In genomic region chr20:13567663-13568062, GRCh38 we compare ENCODE assay signal across 20 cellular contexts.
A peak's percentile ranks its signal among the peaks of the same experiment; 100 is the strongest.
DNase-seq lines count a peak whose midpoint lies in the region; ATAC-seq, FAIRE-seq and TF ChIP-seq lines count a peak whose summit lies in the region.
"Had no signal": no experiment of that assay in that cellular context is flagged by ENCODE, and none has a peak within 500 bp of the region (broad histone marks: within the 10 kb centered on the region; RNA-seq: fewer than 3 reads in every experiment).

No MANE protein-coding gene starts in this region.

- no peaks in the 10 kb centered on the region for H3K36me3 ChIP-seq in gastrocnemius medialis
- H3K36me3 ChIP-seq: MG63 had no signal

- no peaks in the 10 kb centered on the region for H3K9me3 ChIP-seq in gastrocnemius medialis
- H3K9me3 ChIP-seq: MG63 had no signal

- no peak for TF ChIP-seq CTCF in gastrocnemius medialis (IDR thresholded peaks at IDR 0.05 in 4 of 5, conservative IDR thresholded peaks at IDR 0.05 in 1 of 5)

- DNase-seq in Right ventricle myocardium superior (no peak), left cardiac atrium (no peak), NCI-H2171 treated with DMSO at 0.1 percent for 48 hours (lab: John Stamatoyannopoulos, UW) (peak; percentile 91), cerebellum (ENCODE audit: low spot score) (peak; percentile 6), gastrocnemius medialis (peak; percentile 6 to 12), GM12892 (ENCODE audit: insufficient read length) (no peak), T-helper 9 cell (no peak), HT-29 (ENCODE audit: low spot score) (no peak)
- DNase-seq: CD4-positive, alpha-beta memory T cell; HFFc6; MG63; NCI-H1417; NCI-H1930; NCI-H2227 treated with DMSO at 0.1 percent for 48 hours; NCI-H524 treated with DMSO at 0.1 percent for 48 hours had no signal

- ATAC-seq in Right ventricle myocardium superior (ENCODE audit: poor library complexity) (peak; percentile 25), left cardiac atrium (no peak), gastrocnemius medialis (peak in 1 of 2 donors; percentile 90)

- no peak for TF ChIP-seq POLR2A in gastrocnemius medialis (IDR thresholded peaks at IDR 0.05)
- no peak for TF ChIP-seq POLR2A in GM12892 (IDR thresholded peaks at IDR 0.05; ENCODE audit: low read depth, low read length)

- no peaks in the 10 kb centered on the region for H3K27me3 ChIP-seq in gastrocnemius medialis
- H3K27me3 ChIP-seq: MG63 had no signal

- intact Hi-C loops in Right ventricle myocardium superior (cut with DNase I): no loop called here
- intact Hi-C loops in left cardiac atrium (cut with DNase I): no loop called here
- intact Hi-C loops in gastrocnemius medialis (cut with DNase I; ENCODE audit: low total_unique reads): no loop called here

- H3K4me1 ChIP-seq in gastrocnemius medialis: peaks cover 8 to 16% of the 10 kb centered on the region in 2 donors

- in situ Hi-C loops in gastrocnemius medialis (cut with MboI; ENCODE audit: low sequenced_read_pairs in 4 of 4): loop anchor here in 1 of 4 donors (25.0 kb wide), 1 partner anchor 455 kb away; no protein-coding TSS in a partner anchor

- peak overlapping the region in 1 of 4 donors; percentile 8 for H3K27ac ChIP-seq in gastrocnemius medialis
- H3K27ac ChIP-seq: HL-60, KMS-11, RWPE1, SK-N-MC had no signal

- no peak for FAIRE-seq in GM12892 (lab: Jason Lieb, UNC)
- FAIRE-seq: H1 had no signal

- H3K4me3 ChIP-seq in gastrocnemius medialis: no peak overlapping the region
- H3K4me3 ChIP-seq: MG63, SK-N-MC had no signal

Comparison
In these comparisons a context has a peak if more than half of its experiments do, and no peak if none do; other contexts are left out.
1. DNase-seq: peak in NCI-H2171 treated with DMSO at 0.1 percent for 48 hours (single experiment), cerebellum (single experiment) and gastrocnemius medialis (2 of 2); none in Right ventricle myocardium superior (single experiment), left cardiac atrium (single experiment), GM12892 (single experiment), T-helper 9 cell (single experiment) and HT-29 (single experiment).